16 cellular contexts compared by ENCODE assay signal in the genomic region with DNA sequence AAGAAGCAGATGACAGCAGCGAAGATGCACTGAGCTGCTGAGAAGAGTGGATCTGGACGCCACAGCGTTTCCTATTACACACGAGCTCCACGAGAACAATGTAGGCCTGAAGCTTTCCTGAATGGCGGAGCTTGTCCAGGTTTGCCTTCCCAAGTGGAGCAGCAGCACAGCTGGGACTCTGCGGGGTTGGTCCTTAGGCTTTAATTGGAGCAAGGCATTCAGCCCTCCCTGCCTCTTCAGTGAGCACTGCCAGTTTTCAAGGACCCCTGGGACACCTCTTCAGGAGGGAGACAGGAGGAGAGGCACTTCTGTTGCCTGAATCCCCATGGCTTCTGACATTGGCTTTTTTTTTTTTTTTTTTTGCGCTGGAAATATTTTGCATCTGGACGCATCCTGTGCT.
DNase-seq lines count a peak whose midpoint lies in the region; ATAC-seq and TF ChIP-seq lines count a peak whose summit lies in the region.
"Had no signal": no experiment of that assay in that cellular context is flagged by ENCODE, and none has a peak within 500 bp of the region (broad histone marks: within the 10 kb centered on the region; RNA-seq: fewer than 3 reads in every experiment).

No MANE protein-coding gene starts in this region.

- peaks cover 4 to 27% (median 19%) of the 10 kb centered on the region in 12 donors for H3K4me1 ChIP-seq in heart left ventricle
- H3K4me1 ChIP-seq in right atrium auricular region: peaks cover 0 to 26% of the 10 kb centered on the region in 2 donors
- peaks cover 3% of the 10 kb centered on the region; the same call in 1 of the 2 replicates for H3K4me1 ChIP-seq in SJCRH30
- H3K4me1 ChIP-seq in mammary epithelial cell (ENCODE audit: insufficient read depth, low read length): no peaks in the 10 kb centered on the region
- H3K4me1 ChIP-seq: A549 had no signal

- H2AFZ ChIP-seq in mammary epithelial cell (ENCODE audit: low read depth, low read length): no peak overlapping the region

- peaks cover 30% of the 10 kb centered on the region for H3K4me1 Mint-ChIP-seq in mesothelial cell of epicardium
- H3K4me1 Mint-ChIP-seq: natural killer cell had no signal

- H3K36me3 Mint-ChIP-seq in mesothelial cell of epicardium: no peaks in the 10 kb centered on the region
- H3K36me3 Mint-ChIP-seq: natural killer cell had no signal

- intact Hi-C loops in heart left ventricle (cut with DNase I): loop anchor here in 1 of 10 donors (5.0 kb wide), 1 partner anchor 42 kb away; no protein-coding TSS in a partner anchor
- intact Hi-C loops in posterior vena cava (cut with DNase I): no loop called here
- intact Hi-C loops in mammary epithelial cell (cut with micrococcal nuclease): no loop called here

- ATAC-seq in heart left ventricle: no peak
- ATAC-seq: A549; activated CD4-positive, CD25-positive, alpha-beta regulatory T cell treated with anti-CD3 and anti-CD28 coated beads, Interleukin-2, amount 50 U/mL, for 24 hours; activated T-cell treated with anti-CD3 and anti-CD28 coated beads, Interleukin-2, amount 50 U/mL, for 4 hours; natural killer cell; SK-N-SH treated with all-trans-retinoic acid at 6 μM for 48 hours had no signal

- no peak for TF ChIP-seq CTCF in heart left ventricle (IDR thresholded peaks at IDR 0.05)
- no peak for TF ChIP-seq CTCF in right atrium auricular region (IDR thresholded peaks at IDR 0.05)
- no peak for TF ChIP-seq CTCF in mesothelial cell of epicardium (IDR thresholded peaks at IDR 0.05; ENCODE audit: unreplicated experiment)
- TF ChIP-seq CTCF in mammary epithelial cell (conservative IDR thresholded peaks at IDR 0.05 in 1 of 2, IDR thresholded peaks at IDR 0.05 in 1 of 2; ENCODE audit: extremely low read depth in 1 of 2, insufficient read depth in 1 of 2, low read depth in 1 of 2, low read length in 2 of 2): no peak

- no peaks in the 10 kb centered on the region for H3K79me2 ChIP-seq in mammary epithelial cell (ENCODE audit: insufficient read depth, low read length)

- peaks cover 0 to 4% (median 0%) of the 10 kb centered on the region in 9 donors for H3K36me3 ChIP-seq in heart left ventricle
- H3K36me3 ChIP-seq in right atrium auricular region: no peaks in the 10 kb centered on the region
- H3K36me3 ChIP-seq in SJCRH30: no peaks in the 10 kb centered on the region
- H3K36me3 ChIP-seq in mammary epithelial cell (ENCODE audit: insufficient read depth, low read length): no peaks in the 10 kb centered on the region

- H3K4me3 ChIP-seq in heart left ventricle (no peak overlapping the region), right atrium auricular region (no peak overlapping the region), SJCRH30 (peak overlapping the region; percentile 23; the same call in 1 of the 2 replicates), mammary epithelial cell (replicated peaks in 1 of 3; ENCODE audit: insufficient read depth in 1 of 3, low read depth in 2 of 3, low read length in 3 of 3) (no peak overlapping the region)
- H3K4me3 ChIP-seq: A549 had no signal

- H3K4me3 Mint-ChIP-seq in mesothelial cell of epicardium: no peak overlapping the region
- H3K4me3 Mint-ChIP-seq: activated T-cell treated with anti-CD3 and anti-CD28 coated beads, Interleukin-2, amount 50 U/mL, for 4 hours; natural killer cell had no signal

- H4K20me1 ChIP-seq in mammary epithelial cell (ENCODE audit: insufficient read depth, low read length): no peaks in the 10 kb centered on the region

- H3K27ac Mint-ChIP-seq in mesothelial cell of epicardium: peak overlapping the region; percentile 80
- H3K27ac Mint-ChIP-seq: natural killer cell had no signal

- 55 to 78% (median 65%) methylated on average over 8 to 9 of the region's 9 CpGs for WGBS in heart left ventricle, 4 donors
- WGBS in mammary epithelial cell (ENCODE audit: low coverage, missing lambda C conversion rate): 95% methylated on average over 4 of the region's 9 CpGs

- H3K9me3 Mint-ChIP-seq in mesothelial cell of epicardium: peaks cover 6% of the 10 kb centered on the region
- H3K9me3 Mint-ChIP-seq: activated T-cell treated with anti-CD3 and anti-CD28 coated beads, Interleukin-2, amount 50 U/mL, for 4 hours had no signal

- no peak overlapping the region for H3K9ac ChIP-seq in mammary epithelial cell (ENCODE audit: insufficient read depth, low read length)

- peak overlapping the region in 8 of 12 donors; percentile 16 to 74 (median 44) for H3K27ac ChIP-seq in heart left ventricle
- no peak overlapping the region for H3K27ac ChIP-seq in right atrium auricular region
- peak overlapping the region; percentile 4; the same call in 1 of the 2 replicates for H3K27ac ChIP-seq in SJCRH30
- H3K27ac ChIP-seq in mammary epithelial cell (ENCODE audit: insufficient read depth, low read depth, low read length): no peak overlapping the region
- H3K27ac ChIP-seq: A549 had no signal

- TF ChIP-seq POLR2A in heart left ventricle (IDR thresholded peaks at IDR 0.05): no peak

- CTCF ChIA-PET in mammary epithelial cell (lab: Charles Lee; ENCODE audit: low non-redundant PET): no interaction called here

- no peak overlapping the region for H3K4me2 ChIP-seq in mammary epithelial cell (ENCODE audit: insufficient read depth, low read depth, low read length)
- H3K4me2 ChIP-seq: A549 had no signal

- no peaks in the 10 kb centered on the region for H3K9me3 ChIP-seq in heart left ventricle
- no peaks in the 10 kb centered on the region for H3K9me3 ChIP-seq in right atrium auricular region
- peaks cover 6% of the 10 kb centered on the region; the same call in 1 of the 2 replicates for H3K9me3 ChIP-seq in SJCRH30 (replicated peaks)
- no peaks in the 10 kb centered on the region for H3K9me3 ChIP-seq in mammary epithelial cell (replicated peaks; ENCODE audit: insufficient read depth, low read length)
- H3K9me3 ChIP-seq: A549 had no signal

- H3K27me3 ChIP-seq in heart left ventricle: no peaks in the 10 kb centered on the region
- no peaks in the 10 kb centered on the region for H3K27me3 ChIP-seq in right atrium auricular region
- no peaks in the 10 kb centered on the region for H3K27me3 ChIP-seq in SJCRH30
- no peaks in the 10 kb centered on the region for H3K27me3 ChIP-seq in mammary epithelial cell (ENCODE audit: insufficient read depth, low read length)

- H3K27me3 Mint-ChIP-seq in mesothelial cell of epicardium (ENCODE audit: low read depth): no peaks in the 10 kb centered on the region

- dilution Hi-C loops in mammary epithelial cell (cut with HindIII; ENCODE audit: low sequenced_read_pairs): no loop called here

- DNase-seq in heart left ventricle: no peak
- DNase-seq in right atrium auricular region (ENCODE audit: low spot score): no peak
- peak; percentile 47 to 68 for DNase-seq in SJCRH30
- no peak for DNase-seq in mesothelial cell of epicardium (ENCODE audit: low spot score in 2 of 2, unreplicated experiment in 2 of 2)
- DNase-seq in RPMI8226: no peak
- DNase-seq in SKM-1 (lab: John Stamatoyannopoulos, UW; ENCODE audit: unreplicated experiment): no peak
- no peak for DNase-seq in posterior vena cava (ENCODE audit: low spot score)
- no peak for DNase-seq in mammary epithelial cell
- DNase-seq: activated T-cell treated with anti-CD3 and anti-CD28 coated beads, Interleukin-2, amount 50 U/mL, for 4 hours; aorta; effector memory CD4-positive, alpha-beta T cell; natural killer cell; small intestine had no signal

- in situ Hi-C loops in mammary epithelial cell (cut with MboI; ENCODE audit: low sequenced_read_pairs in 2 of 2): no loop called here

- no TSS peak for BruUV-seq in mammary epithelial cell (replicated peaks; lab: Mats Ljungman, UMichigan)

Comparison
In these comparisons a context has a peak if more than half of its experiments do, and no peak if none do; other contexts are left out.
1. H3K27ac ChIP-seq: peak in heart left ventricle (8 of 12) and SJCRH30 (single experiment); none in right atrium auricular region (0 of 2) and mammary epithelial cell (single experiment).
2. DNase-seq: peak in SJCRH30 (2 of 2); none in heart left ventricle (0 of 5), right atrium auricular region (single experiment), mesothelial cell of epicardium (0 of 2), RPMI8226 (single experiment), SKM-1 (single experiment), posterior vena cava (single experiment) and mammary epithelial cell (single experiment).